2 cellular contexts compared by ENCODE assay signal in genomic region chr11:122711362-122711761, GRCh38.
TF ChIP-seq lines count a peak whose summit lies in the region.

No MANE protein-coding gene starts in this region.

TF ChIP-seq in IMR-90, 13 proteins besides CTCF, POLR2A, EP300 and RAD21:
- TF ChIP-seq USF2 (IDR thresholded peaks at IDR 0.05; ENCODE audit: low read depth, low read length) (no peak), SMC3 (IDR thresholded peaks at IDR 0.05; ENCODE audit: low read depth, low read length) (no peak), BHLHE40 (IDR thresholded peaks at IDR 0.05; ENCODE audit: low read depth, low read length) (no peak), NFE2L2 (IDR thresholded peaks at IDR 0.05; ENCODE audit: low read depth, low read length) (no peak), ELK1 (IDR thresholded peaks at IDR 0.05; ENCODE audit: borderline replicate concordance, low read depth, low read length) (no peak), MAFK (IDR thresholded peaks at IDR 0.05; ENCODE audit: low read depth, low read length) (no peak), MXI1 (IDR thresholded peaks at IDR 0.05; ENCODE audit: borderline replicate concordance, low read depth, low read length) (no peak), MAZ (IDR thresholded peaks at IDR 0.05; ENCODE audit: borderline replicate concordance, low read depth, low read length) (no peak), RFX5 (IDR thresholded peaks at IDR 0.05; ENCODE audit: low read depth, low read length) (no peak)
TF ChIP-seq in IMR-90: peak in this region for 0.

TF ChIP-seq in endothelial cell of umbilical vein, 7 proteins besides CTCF, POLR2A, EP300 and RAD21:
- TF ChIP-seq FOS (IDR thresholded peaks at IDR 0.05; ENCODE audit: borderline replicate concordance, insufficient read depth, low read length) (no peak), GATA2 (IDR thresholded peaks at IDR 0.05; ENCODE audit: insufficient read depth, insufficient read length, low read depth, low read length) (no peak), EZH2 (IDR thresholded peaks at IDR 0.05; ENCODE audit: borderline replicate concordance, low read depth, low read length, severe bottlenecking) (no peak)
